1 cellular context compared by ENCODE assay signal in the genomic region with DNA sequence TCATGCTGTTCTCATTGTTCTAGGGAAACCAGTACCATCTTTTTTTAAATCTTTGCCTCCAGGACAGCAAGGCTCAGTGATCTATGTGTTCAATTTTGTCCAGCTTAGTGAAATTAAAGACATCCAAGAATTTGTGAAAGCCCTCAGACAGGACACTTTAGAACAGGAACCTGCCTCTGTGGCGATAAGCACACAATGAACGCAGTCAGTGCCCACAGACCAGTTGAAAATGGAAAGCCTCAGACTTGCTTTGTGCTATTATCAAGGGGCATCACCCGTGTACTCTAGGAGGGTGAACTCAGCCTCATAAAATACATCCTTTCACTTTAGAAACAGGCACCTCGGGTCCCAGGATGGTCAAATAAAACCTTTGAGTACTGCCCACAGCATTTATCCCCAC.
TF ChIP-seq lines count a peak whose summit lies in the region.

No MANE protein-coding gene starts in this region.

TF ChIP-seq in H1, 55 proteins besides CTCF, POLR2A, EP300 and RAD21:
- TF ChIP-seq ASH2L (IDR thresholded peaks at IDR 0.05; ENCODE audit: low read length) (no peak), TAF7 (optimal IDR thresholded peaks at IDR 0.05; ENCODE audit: borderline replicate concordance, low read depth, low read length) (no peak), RXRA (IDR thresholded peaks at IDR 0.05; ENCODE audit: insufficient read depth, low read depth, low read length) (no peak), BRCA1 (IDR thresholded peaks at IDR 0.05; ENCODE audit: low read depth, low read length) (no peak), CHD2 (IDR thresholded peaks at IDR 0.05; ENCODE audit: low read length) (no peak), BCL11A (IDR thresholded peaks at IDR 0.05; ENCODE audit: low read depth in 2 of 2, low read length in 2 of 2) (no peak), SUZ12 (IDR thresholded peaks at IDR 0.05; ENCODE audit: low read length) (no peak), POLR2AphosphoS5 (IDR thresholded peaks at IDR 0.05; ENCODE audit: low read depth, low read length) (no peak)
